In genomic region chr3:78497692-78498091, GRCh38 we compare ENCODE assay signal across 21 cellular contexts.
DNase-seq lines count a peak whose midpoint lies in the region; ATAC-seq, FAIRE-seq and TF ChIP-seq lines count a peak whose summit lies in the region.
"Had no signal": no experiment of that assay in that cellular context is flagged by ENCODE, and none has a peak within 500 bp of the region (broad histone marks: within the 10 kb centered on the region; RNA-seq: fewer than 3 reads in every experiment).

No MANE protein-coding gene starts in this region.

- no peak overlapping the region for H3K4me3 ChIP-seq in PC-3 (ENCODE audit: low read length)
- H3K4me3 ChIP-seq in gastrocnemius medialis, result no peak overlapping the region
- no peak overlapping the region for H3K4me3 ChIP-seq in GM23338
- H3K4me3 ChIP-seq: lower lobe of right lung had no signal

- POLR2A ChIA-PET in PC-3 (lab: Charles Lee; ENCODE audit: unreplicated experiment), result no interaction called here

- H2AFZ ChIP-seq in PC-3 (ENCODE audit: low read length), result no peak overlapping the region
- H2AFZ ChIP-seq in GM23338, result no peak overlapping the region

- H3K9me3 ChIP-seq in PC-3 (ENCODE audit: low read length), result no peaks in the 10 kb centered on the region
- no peaks in the 10 kb centered on the region for H3K9me3 ChIP-seq in gastrocnemius medialis
- H3K9me3 ChIP-seq: lower lobe of right lung had no signal

- CTCF ChIA-PET in PC-3 (lab: Charles Lee), result interaction anchor here (0.6 kb wide), 1 partner anchor 170 kb away, joined by 4 read pairs; no protein-coding TSS in a partner anchor

- H3K9me2 ChIP-seq in PC-3 (replicated peaks; ENCODE audit: low read length), result no peaks in the 10 kb centered on the region
- H3K9me2 ChIP-seq in GM23338 (ENCODE audit: insufficient read depth), result 0 out of 2 replicates have a peak, but pooled peaks cover 4% of the 10 kb centered on the region

- no peak for TF ChIP-seq POLR2A in gastrocnemius medialis (IDR thresholded peaks at IDR 0.05)

- H3F3A ChIP-seq in PC-3 (ENCODE audit: low read length, unreplicated experiment), result no peaks in the 10 kb centered on the region
- no peaks in the 10 kb centered on the region for H3F3A ChIP-seq in GM23338 (replicated peaks; ENCODE audit: low read depth)

- H3K36me3 ChIP-seq in PC-3 (ENCODE audit: low read depth, low read length) (no peaks in the 10 kb centered on the region), gastrocnemius medialis (no peaks in the 10 kb centered on the region), GM23338 (ENCODE audit: insufficient read depth) (no peaks in the 10 kb centered on the region)
- H3K36me3 ChIP-seq: lower lobe of right lung had no signal

- H3K4me1 ChIP-seq in PC-3 (ENCODE audit: insufficient read depth, low read length) (no peaks in the 10 kb centered on the region), gastrocnemius medialis (peaks cover 0 to 10% of the 10 kb centered on the region in 2 donors), GM23338 (ENCODE audit: insufficient read depth) (no peaks in the 10 kb centered on the region)
- H3K4me1 ChIP-seq: lower lobe of right lung had no signal

- DNase-seq in NCI-H345 treated with DMSO at 0.1 percent for 48 hours (lab: John Stamatoyannopoulos, UW; ENCODE audit: unreplicated experiment) (peak; percentile 71), NCI-H345 (lab: John Stamatoyannopoulos, UW) (no peak), PC-3 (peak; percentile 16), fibroblast of gingiva (ENCODE audit: low read depth) (peak; percentile 28), gastrocnemius medialis (no peak), frontal cortex (ENCODE audit: low spot score in 2 of 2) (no peak), NCI-H82 (lab: John Stamatoyannopoulos, UW) (no peak), GM23338 (ENCODE audit: low spot score) (no peak)
- DNase-seq: activated naive CD4-positive, alpha-beta T cell treated with anti-CD3 and anti-CD28 coated beads, Interleukin-2, amount 50 U/mL, for 16 hours; activated T-cell treated with anti-CD3 and anti-CD28 coated beads for 4 hours; CD8-positive, alpha-beta T cell; EL; GOT3; KBM-7; lower lobe of right lung; naive B cell; NCI-H526 treated with DMSO at 0.1 percent for 48 hours; stimulated activated CD4-positive, alpha-beta T cell treated with anti-CD3 and anti-CD28 coated beads, Interleukin-12 subunit alpha, Interleukin-12 subunit beta, amount 100 ng/mL, for 4 hours had no signal

- no peaks in the 10 kb centered on the region for H3K27me3 ChIP-seq in PC-3 (ENCODE audit: low read length)
- no peaks in the 10 kb centered on the region for H3K27me3 ChIP-seq in gastrocnemius medialis
- no peaks in the 10 kb centered on the region for H3K27me3 ChIP-seq in GM23338 (ENCODE audit: insufficient read depth)

- no peak overlapping the region for H3K4me2 ChIP-seq in PC-3 (ENCODE audit: low read length)
- H3K4me2 ChIP-seq in GM23338, result no peak overlapping the region

- peaks cover 4% of the 10 kb centered on the region; the same call in 2 of the 3 replicates for H3K36me3 Mint-ChIP-seq in GM23338 (ENCODE audit: low read depth)
- H3K36me3 Mint-ChIP-seq: CD8-positive, alpha-beta T cell; naive B cell; stimulated activated memory B cell treated with anti-CD40 and anti-IgM and Interleukin-4, amounts not matched to agents 10 μg/mL and 1 μg/mL and 100 μg/mL, for 72 hours had no signal

- intact Hi-C loops in PC-3 (cut with micrococcal nuclease), result no loop called here
- intact Hi-C loops in gastrocnemius medialis (cut with DNase I; ENCODE audit: low total_unique reads), result no loop called here

- no peak for TF ChIP-seq CTCF in PC-3 (conservative IDR thresholded peaks at IDR 0.05; ENCODE audit: low read depth, low read length)
- no peak for TF ChIP-seq CTCF in gastrocnemius medialis (IDR thresholded peaks at IDR 0.05 in 4 of 5, conservative IDR thresholded peaks at IDR 0.05 in 1 of 5)
- TF ChIP-seq CTCF in GM23338 (conservative IDR thresholded peaks at IDR 0.05; ENCODE audit: low read depth in 2 of 2), result no peak

- in situ Hi-C loops in gastrocnemius medialis (cut with MboI; ENCODE audit: low sequenced_read_pairs in 4 of 4), result no loop called here

- H3K4me3 Mint-ChIP-seq in GM23338, result no peak overlapping the region
- H3K4me3 Mint-ChIP-seq: CD8-positive, alpha-beta T cell; naive B cell; stimulated activated memory B cell treated with anti-CD40 and anti-IgM and Interleukin-4, amounts not matched to agents 10 μg/mL and 1 μg/mL and 100 μg/mL, for 72 hours had no signal

- no peaks in the 10 kb centered on the region for H4K20me1 ChIP-seq in PC-3 (ENCODE audit: low read length)
- no peaks in the 10 kb centered on the region for H4K20me1 ChIP-seq in GM23338 (replicated peaks; ENCODE audit: insufficient read depth)

- no TSS peak for BruUV-seq in PC-3 (replicated peaks; lab: Mats Ljungman, UMichigan)

- H3K27ac ChIP-seq in PC-3 (ENCODE audit: low read length), result no peak overlapping the region
- H3K27ac ChIP-seq in gastrocnemius medialis, result peak overlapping the region in 1 of 4 donors; percentile 42
- no peak overlapping the region for H3K27ac ChIP-seq in GM23338 (ENCODE audit: low read depth)
- H3K27ac ChIP-seq: HL-60, lower lobe of right lung had no signal

- H3K79me2 ChIP-seq in PC-3 (ENCODE audit: low read length) (no peaks in the 10 kb centered on the region), GM23338 (replicated peaks; ENCODE audit: insufficient read depth) (no peaks in the 10 kb centered on the region)

- H3K4me1 Mint-ChIP-seq in GM23338, result no peaks in the 10 kb centered on the region
- H3K4me1 Mint-ChIP-seq: naive B cell; stimulated activated memory B cell treated with anti-CD40 and anti-IgM and Interleukin-4, amounts not matched to agents 10 μg/mL and 1 μg/mL and 100 μg/mL, for 72 hours had no signal

- H3K9me3 Mint-ChIP-seq in GM23338, result peaks cover 4% of the 10 kb centered on the region; the same call in 1 of the 3 replicates

- no peak for FAIRE-seq in frontal cortex (lab: Jason Lieb, UNC)
- FAIRE-seq: RCC 7860 had no signal

- ATAC-seq in PC-3 (no peak), gastrocnemius medialis (peak; percentile 55 to 78), GM23338 (no peak)
- ATAC-seq: CD8-positive, alpha-beta T cell; stimulated activated memory B cell treated with anti-CD40 and anti-IgM and Interleukin-4, amounts not matched to agents 10 μg/mL and 1 μg/mL and 100 μg/mL, for 72 hours had no signal

- no peaks in the 10 kb centered on the region for H3K27me3 Mint-ChIP-seq in GM23338 (ENCODE audit: insufficient read depth, low read depth, poor library complexity)
- H3K27me3 Mint-ChIP-seq: naive B cell; stimulated activated memory B cell treated with anti-CD40 and anti-IgM and Interleukin-4, amounts not matched to agents 10 μg/mL and 1 μg/mL and 100 μg/mL, for 72 hours had no signal

- H3K9ac ChIP-seq in PC-3 (ENCODE audit: low read length), result no peak overlapping the region

- H3K27ac Mint-ChIP-seq in GM23338, result no peak overlapping the region
- H3K27ac Mint-ChIP-seq: CD8-positive, alpha-beta T cell; stimulated activated memory B cell treated with anti-CD40 and anti-IgM and Interleukin-4, amounts not matched to agents 10 μg/mL and 1 μg/mL and 100 μg/mL, for 72 hours had no signal

TF ChIP-seq in GM23338, 12 proteins besides CTCF, POLR2A, EP300 and RAD21 (continues in another document):
- TF ChIP-seq STAT1 (IDR thresholded peaks at IDR 0.05; ENCODE audit: unreplicated experiment) (no peak), JUNB (IDR thresholded peaks at IDR 0.05; ENCODE audit: unreplicated experiment) (no peak), EZH2 (IDR thresholded peaks at IDR 0.05; ENCODE audit: low read depth, unreplicated experiment) (no peak), NANOG (IDR thresholded peaks at IDR 0.05; ENCODE audit: borderline replicate concordance) (no peak), ZNF114 (CRISPR knock-in tag; IDR thresholded peaks at IDR 0.05) (no peak), ETS1 (IDR thresholded peaks at IDR 0.05) (no peak), POLR2AphosphoS5 (IDR thresholded peaks at IDR 0.05; ENCODE audit: low read depth) (no peak), ZNF331 (CRISPR knock-in tag; IDR thresholded peaks at IDR 0.05; ENCODE audit: low read depth) (no peak), CREB1 (CRISPR knock-in tag; IDR thresholded peaks at IDR 0.05; ENCODE audit: low read depth) (no peak)
- TF ChIP-seq, protein P1, sequence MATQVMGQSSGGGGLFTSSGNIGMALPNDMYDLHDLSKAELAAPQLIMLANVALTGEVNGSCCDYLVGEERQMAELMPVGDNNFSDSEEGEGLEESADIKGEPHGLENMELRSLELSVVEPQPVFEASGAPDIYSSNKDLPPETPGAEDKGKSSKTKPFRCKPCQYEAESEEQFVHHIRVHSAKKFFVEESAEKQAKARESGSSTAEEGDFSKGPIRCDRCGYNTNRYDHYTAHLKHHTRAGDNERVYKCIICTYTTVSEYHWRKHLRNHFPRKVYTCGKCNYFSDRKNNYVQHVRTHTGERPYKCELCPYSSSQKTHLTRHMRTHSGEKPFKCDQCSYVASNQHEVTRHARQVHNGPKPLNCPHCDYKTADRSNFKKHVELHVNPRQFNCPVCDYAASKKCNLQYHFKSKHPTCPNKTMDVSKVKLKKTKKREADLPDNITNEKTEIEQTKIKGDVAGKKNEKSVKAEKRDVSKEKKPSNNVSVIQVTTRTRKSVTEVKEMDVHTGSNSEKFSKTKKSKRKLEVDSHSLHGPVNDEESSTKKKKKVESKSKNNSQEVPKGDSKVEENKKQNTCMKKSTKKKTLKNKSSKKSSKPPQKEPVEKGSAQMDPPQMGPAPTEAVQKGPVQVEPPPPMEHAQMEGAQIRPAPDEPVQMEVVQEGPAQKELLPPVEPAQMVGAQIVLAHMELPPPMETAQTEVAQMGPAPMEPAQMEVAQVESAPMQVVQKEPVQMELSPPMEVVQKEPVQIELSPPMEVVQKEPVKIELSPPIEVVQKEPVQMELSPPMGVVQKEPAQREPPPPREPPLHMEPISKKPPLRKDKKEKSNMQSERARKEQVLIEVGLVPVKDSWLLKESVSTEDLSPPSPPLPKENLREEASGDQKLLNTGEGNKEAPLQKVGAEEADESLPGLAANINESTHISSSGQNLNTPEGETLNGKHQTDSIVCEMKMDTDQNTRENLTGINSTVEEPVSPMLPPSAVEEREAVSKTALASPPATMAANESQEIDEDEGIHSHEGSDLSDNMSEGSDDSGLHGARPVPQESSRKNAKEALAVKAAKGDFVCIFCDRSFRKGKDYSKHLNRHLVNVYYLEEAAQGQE (IDR thresholded peaks at IDR 0.05; ENCODE audit: unreplicated experiment), result no peak

Comparison
In these comparisons a context has a peak if more than half of its experiments do, and no peak if none do; other contexts are left out.
1. DNase-seq: peak in NCI-H345 treated with DMSO at 0.1 percent for 48 hours (single experiment), PC-3 (single experiment) and fibroblast of gingiva (single experiment); none in NCI-H345 (single experiment), gastrocnemius medialis (0 of 2), frontal cortex (0 of 2), NCI-H82 (single experiment) and GM23338 (single experiment).
2. ATAC-seq: peak in gastrocnemius medialis (2 of 2); none in PC-3 (single experiment) and GM23338 (single experiment).